In genomic region chr2:101900375-101900774, GRCh38 we compare ENCODE assay signal across 1 cellular context.
TF ChIP-seq lines count a peak whose summit lies in the region.

No MANE protein-coding gene starts in this region.

TF ChIP-seq in GM12878, 131 proteins besides CTCF, POLR2A, EP300 and RAD21 (continued from another document):
- TF ChIP-seq NKRF (conservative IDR thresholded peaks at IDR 0.05) (no peak), JUNB (IDR thresholded peaks at IDR 0.05) (peak; percentile 47), EZH2 (IDR thresholded peaks at IDR 0.05; ENCODE audit: borderline replicate concordance, control insufficient read depth, low read depth, low read length) (no peak), DPF2 (IDR thresholded peaks at IDR 0.05) (0 out of 2 replicates have a peak, but pooled peaks have one; percentile 56), IKZF1 (conservative IDR thresholded peaks at IDR 0.05) (peak; percentile 92), YY1 (IDR thresholded peaks at IDR 0.05; ENCODE audit: low read depth, low read length) (0 out of 2 replicates have a peak, but pooled peaks have one; percentile 27), NBN (IDR thresholded peaks at IDR 0.05) (peak; percentile 80; the same call in 1 of the 2 replicates), USF2 (IDR thresholded peaks at IDR 0.05; ENCODE audit: borderline replicate concordance, low read depth, low read length) (peak; percentile 1; the same call in 1 of the 2 replicates), ETV6 (conservative IDR thresholded peaks at IDR 0.05 in 1 of 2, IDR thresholded peaks at IDR 0.05 in 1 of 2; ENCODE audit: borderline replicate concordance in 1 of 2, low read depth in 1 of 2) (peak in 1 of 2 experiments; percentile 83; a peak in 2 of 4 replicates), NFIC (IDR thresholded peaks at IDR 0.05; ENCODE audit: low read depth, low read length) (peak; percentile 40; the same call in 1 of the 2 replicates), PKNOX1 (IDR thresholded peaks at IDR 0.05) (peak; percentile 50; the same call in 1 of the 2 replicates), MLLT1 (IDR thresholded peaks at IDR 0.05) (0 out of 2 replicates have a peak, but pooled peaks have one; percentile 31), MTA2 (IDR thresholded peaks at IDR 0.05; ENCODE audit: low read depth) (peak; percentile 84), ATF2 (IDR thresholded peaks at IDR 0.05; ENCODE audit: low read length) (peak; percentile 74), CREM (IDR thresholded peaks at IDR 0.05; ENCODE audit: low read depth) (peak; percentile 55), SMAD1 (IDR thresholded peaks at IDR 0.05; ENCODE audit: low read depth, partially characterized antibody) (no peak), ZNF24 (IDR thresholded peaks at IDR 0.05) (peak; percentile 64; the same call in 1 of the 2 replicates), ZNF687 (IDR thresholded peaks at IDR 0.05) (peak; percentile 49; the same call in 1 of the 2 replicates), KDM1A (IDR thresholded peaks at IDR 0.05; ENCODE audit: borderline replicate concordance) (no peak), GATAD2B (conservative IDR thresholded peaks at IDR 0.05; ENCODE audit: low read depth) (0 out of 2 replicates have a peak, but pooled peaks have one; percentile 21), SPI1 (IDR thresholded peaks at IDR 0.05; ENCODE audit: borderline replicate concordance, insufficient read depth, low read depth, low read length) (peak; percentile 41), SKIL (IDR thresholded peaks at IDR 0.05; ENCODE audit: low read depth, poor library complexity, severe bottlenecking) (peak; percentile 64), SUPT20H (IDR thresholded peaks at IDR 0.05; ENCODE audit: borderline replicate concordance, control insufficient read depth, low read depth, low read length) (no peak), RAD51 (IDR thresholded peaks at IDR 0.05) (peak; percentile 70; the same call in 1 of the 2 replicates), HDAC6 (IDR thresholded peaks at IDR 0.05; ENCODE audit: unreplicated experiment) (no peak), FOXM1 (IDR thresholded peaks at IDR 0.05; ENCODE audit: low read depth, low read length) (no peak), BACH1 (IDR thresholded peaks at IDR 0.05; ENCODE audit: borderline replicate concordance) (peak; percentile 64; the same call in 1 of the 2 replicates), BHLHE40 (IDR thresholded peaks at IDR 0.05; ENCODE audit: borderline replicate concordance in 1 of 2, low read depth in 2 of 2, low read length in 1 of 2) (peak in 1 of 2 experiments; percentile 26; a peak in 1 of 4 replicates), IRF5 (IDR thresholded peaks at IDR 0.05; ENCODE audit: borderline replicate concordance) (no peak), LARP7 (IDR thresholded peaks at IDR 0.05) (no peak), POU2F2 (IDR thresholded peaks at IDR 0.05; ENCODE audit: borderline replicate concordance, low read depth, low read length) (0 out of 3 replicates have a peak, but pooled peaks have one; percentile 36), CREB1 (IDR thresholded peaks at IDR 0.05; ENCODE audit: low read depth) (peak; percentile 57; the same call in 1 of the 2 replicates), NR2F1 (conservative IDR thresholded peaks at IDR 0.05) (0 out of 2 replicates have a peak, but pooled peaks have one; percentile 14), ATF7 (IDR thresholded peaks at IDR 0.05; ENCODE audit: low read depth) (peak; percentile 76), IKZF2 (IDR thresholded peaks at IDR 0.05) (peak; percentile 95 to 96), BCL11A (IDR thresholded peaks at IDR 0.05; ENCODE audit: low read depth, low read length) (peak; percentile 53)
